31 cellular contexts compared by ENCODE assay signal in the genomic region with DNA sequence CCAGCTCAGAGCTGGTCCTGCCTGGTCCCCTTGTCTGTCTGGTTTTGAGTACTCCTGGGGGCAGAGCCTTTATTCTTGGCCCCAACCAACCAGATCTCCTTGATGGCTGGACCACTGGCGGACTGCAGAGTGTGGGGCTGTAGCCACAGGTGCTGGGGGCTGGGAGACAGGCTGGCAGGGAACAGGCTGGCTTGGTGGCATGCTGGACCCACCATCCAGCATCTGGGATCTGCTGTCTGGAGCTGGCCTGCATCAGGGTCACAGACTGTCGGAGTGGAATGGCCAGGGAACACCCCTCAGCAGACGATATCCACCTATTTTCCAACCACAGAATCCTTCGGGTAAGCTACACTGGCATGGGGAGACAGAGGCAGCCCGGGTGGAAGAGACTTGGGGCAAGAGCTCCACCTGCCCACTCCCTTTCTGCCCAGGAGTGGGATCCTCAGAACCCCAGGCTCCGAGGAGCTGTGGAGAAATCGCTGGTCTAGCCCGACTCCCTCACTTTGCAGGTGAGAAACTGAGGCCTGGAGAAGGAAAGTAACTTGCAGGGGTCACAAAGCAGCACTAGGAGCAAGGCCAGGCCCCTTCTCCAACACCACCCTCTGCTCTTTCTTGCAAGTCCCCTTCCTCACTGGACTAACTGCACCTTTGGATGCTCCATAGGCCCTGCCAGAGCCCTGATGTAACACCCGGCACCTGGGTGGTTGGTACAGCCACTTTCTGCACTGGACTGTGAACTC. TPM values are rescaled to one million over a fixed set of nuclear protein-coding genes. Genes with fewer than 3 reads are reported as not detected.
"Had no signal": no experiment of that assay in that cellular context is flagged by ENCODE, and none has a peak within 500 bp of the region (broad histone marks: within the 10 kb centered on the region; RNA-seq: fewer than 3 reads in every experiment).

No MANE protein-coding gene starts in this region.

- H3K27me3 ChIP-seq: gastrocnemius medialis, heart left ventricle, hepatocyte, right atrium auricular region, thyroid gland had no signal

- ATAC-seq: gastrocnemius medialis; heart left ventricle; left lobe of liver; mucosa of descending colon; stimulated activated naive CD8-positive, alpha-beta T cell treated with anti-CD3 and anti-CD28 coated beads, Interleukin-15, amount 100 ng/mL, for 72 hours had no signal

- H3K9me3 ChIP-seq: mucosa of descending colon, prostate gland, right atrium auricular region, thyroid gland had no signal

- DNase-seq: dermis blood vessel endothelial cell; effector memory CD4-positive, alpha-beta T cell; erythroblast; foreskin fibroblast; gastrocnemius medialis; kidney; mesenchymal stem cell; mucosa of descending colon; naive B cell; small intestine; stimulated activated CD4-positive, alpha-beta T cell treated with anti-CD3 and anti-CD28 coated beads, Interleukin-12 subunit alpha, Interleukin-12 subunit beta, amount 100 ng/mL, for 4 hours; stimulated activated CD4-positive, alpha-beta T cell treated with anti-CD3 and anti-CD28 coated beads, Interleukin-1b, Interleukin-23, amount 100 ng/mL, for 48 hours; stimulated activated CD4-positive, alpha-beta T cell treated with anti-CD3 and anti-CD28 coated beads, Interleukin-4, amount 100 ng/mL, for 1 hour; stimulated activated CD8-positive, alpha-beta memory T cell treated with anti-CD3 and anti-CD28 coated beads, Interleukin-4, amount 100 ng/mL, for 48 hours; stimulated activated naive CD4-positive, alpha-beta T cell; stimulated activated naive CD8-positive, alpha-beta T cell treated with anti-CD3 and anti-CD28 coated beads, Interleukin-15, amount 100 ng/mL, for 72 hours; thyroid gland had no signal

- H3K4me1 ChIP-seq: gastrocnemius medialis, heart left ventricle, parathyroid adenoma, prostate gland, thyroid gland had no signal

- H3K36me3 ChIP-seq: gastrocnemius medialis, heart left ventricle, prostate gland, right atrium auricular region, thyroid gland had no signal

- H3K27ac ChIP-seq: coronary artery, gastrocnemius medialis, heart left ventricle, hepatocyte, parathyroid adenoma, prostate gland, right atrium auricular region, thyroid gland had no signal

- H3K4me3 ChIP-seq: coronary artery, gastrocnemius medialis, heart left ventricle, hepatocyte, mucosa of descending colon, prostate gland, right atrium auricular region, thyroid gland had no signal

RNA-seq across cellular contexts. Expression of a gene that starts 40.6 kb away (rescaled TPM):
- total RNA-seq: dermis blood vessel endothelial cell; endothelial cell of umbilical vein; lung microvascular endothelial cell; natural killer cell treated with Interleukin-12 subunit alpha and Interleukin-12 subunit beta and Interleukin-15 and Interleukin-18, amount 100 ng/mL, for 72 hours; neural crest cell; osteoblast; subcutaneous adipose tissue had no signal
- polyA plus RNA-seq: endothelial cell of umbilical vein had no signal

RNA-seq across cellular contexts. Expression of a gene that starts 53.6 kb away (rescaled TPM):
- total RNA-seq: endothelial cell of umbilical vein; liver; lung microvascular endothelial cell; natural killer cell treated with Interleukin-12 subunit alpha and Interleukin-12 subunit beta and Interleukin-15 and Interleukin-18, amount 100 ng/mL, for 72 hours; neural crest cell had no signal
